Comparison of ENCODE assay signal across 8 cellular contexts in the genomic region with DNA sequence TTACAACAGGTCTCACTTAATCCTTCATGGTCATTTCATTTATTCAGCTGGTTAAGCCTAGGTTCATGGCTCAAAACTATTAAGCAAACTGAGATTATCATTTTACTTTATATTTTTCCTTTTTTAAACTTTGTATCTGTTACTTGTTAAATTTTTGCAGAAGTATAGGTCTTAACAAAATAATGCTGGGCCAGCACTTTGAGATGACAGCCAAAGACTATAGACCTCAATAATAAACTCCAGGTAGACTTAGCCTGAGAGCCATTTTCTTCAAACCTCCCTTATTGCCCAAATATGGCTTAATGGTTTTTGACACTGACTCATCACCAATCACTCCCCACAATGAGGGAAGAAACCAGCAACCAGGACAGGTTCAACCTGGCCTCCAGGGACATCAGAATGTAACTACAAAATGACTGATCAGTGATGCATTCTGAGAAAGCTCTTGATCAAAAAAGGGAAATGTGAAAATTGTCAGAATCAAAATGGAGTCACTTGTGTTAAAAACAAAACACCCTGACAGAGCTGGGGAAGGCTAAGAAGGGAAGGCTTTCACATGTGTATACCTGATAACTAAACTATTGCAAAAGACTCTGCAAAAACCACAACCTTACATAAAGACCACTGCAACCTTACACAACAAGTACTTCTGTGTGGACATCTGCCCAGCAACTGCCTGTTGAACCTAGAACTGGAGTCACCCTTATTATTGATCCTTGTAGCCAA. TPM values are rescaled to one million over a fixed set of nuclear protein-coding genes. Genes with fewer than 3 reads are reported as not detected.
A peak's percentile ranks its signal among the peaks of the same experiment; 100 is the strongest.
DNase-seq lines count a peak whose midpoint lies in the region; ATAC-seq and TF ChIP-seq lines count a peak whose summit lies in the region.

No MANE protein-coding gene starts in this region.

- intact Hi-C loops in ascending aorta (cut with DNase I) = loop anchor here (5.0 kb wide), 2 partner anchors 298 to 1532 kb away; a partner anchor contains a TSS

- H3K9me3 ChIP-seq in Karpas-422 (ENCODE audit: low read length) (no peaks in the 10 kb centered on the region), ascending aorta (no peaks in the 10 kb centered on the region), suprapubic skin (no peaks in the 10 kb centered on the region), WERI-Rb-1 (ENCODE audit: severe bottlenecking) (no peaks in the 10 kb centered on the region)

- TF ChIP-seq CTCF in ascending aorta (IDR thresholded peaks at IDR 0.05) = no peak
- TF ChIP-seq CTCF in suprapubic skin (IDR thresholded peaks at IDR 0.05) = no peak
- TF ChIP-seq CTCF in WERI-Rb-1 (IDR thresholded peaks at IDR 0.05; ENCODE audit: low read depth, low read length) = no peak

- H3K27ac ChIP-seq in Karpas-422 (ENCODE audit: low read length) (no peak overlapping the region), epithelial cell of prostate (peak overlapping the region; percentile 3), ascending aorta (no peak overlapping the region), suprapubic skin (no peak overlapping the region), WERI-Rb-1 (no peak overlapping the region)

- no peak for TF ChIP-seq POLR2A in GM18505 (IDR thresholded peaks at IDR 0.05; ENCODE audit: borderline replicate concordance, extremely low read depth, insufficient read depth, insufficient read length)
- no peak for TF ChIP-seq POLR2A in suprapubic skin (IDR thresholded peaks at IDR 0.05)

- DNase-seq in Karpas-422 (peak; percentile 85), epithelial cell of prostate (ENCODE audit: low read depth, low spot score) (peak; percentile 18), ascending aorta (ENCODE audit: low spot score in 2 of 2) (no peak), NCI-H1092 (lab: John Stamatoyannopoulos, UW) (no peak), suprapubic skin (ENCODE audit: low spot score in 2 of 2) (no peak), WERI-Rb-1 (no peak)

- H3K79me2 ChIP-seq in Karpas-422 (ENCODE audit: low read length) = no peaks in the 10 kb centered on the region

- no peaks in the 10 kb centered on the region for H3K9me2 ChIP-seq in Karpas-422 (replicated peaks; ENCODE audit: insufficient read depth, low read length)

- no peaks in the 10 kb centered on the region for H3K27me3 ChIP-seq in Karpas-422 (ENCODE audit: low read length)
- H3K27me3 ChIP-seq in ascending aorta = no peaks in the 10 kb centered on the region
- no peaks in the 10 kb centered on the region for H3K27me3 ChIP-seq in suprapubic skin
- H3K27me3 ChIP-seq in WERI-Rb-1 (ENCODE audit: insufficient read depth, low read depth, severe bottlenecking) = no peaks in the 10 kb centered on the region

- ATAC-seq in GM18505 (IDR thresholded peaks at IDR 0.05; ENCODE audit: unreplicated experiment) (peak; percentile 42), GM21717 (IDR thresholded peaks at IDR 0.05; ENCODE audit: unreplicated experiment) (peak; percentile 73)

- H3K36me3 ChIP-seq in Karpas-422 (ENCODE audit: insufficient read depth, low read length) (no peaks in the 10 kb centered on the region), ascending aorta (no peaks in the 10 kb centered on the region), suprapubic skin (no peaks in the 10 kb centered on the region), WERI-Rb-1 (no peaks in the 10 kb centered on the region)

- TF ChIP-seq EP300 in suprapubic skin (IDR thresholded peaks at IDR 0.05) = no peak

- peaks cover 51% of the 10 kb centered on the region for H3K4me1 ChIP-seq in Karpas-422 (ENCODE audit: low read length)
- H3K4me1 ChIP-seq in ascending aorta = peaks cover 0 to 8% of the 10 kb centered on the region in 2 donors
- H3K4me1 ChIP-seq in suprapubic skin = peaks cover 19% of the 10 kb centered on the region

- H2AFZ ChIP-seq in Karpas-422 (ENCODE audit: low read length) = peak overlapping the region; percentile 25; the same call in 1 of the 2 replicates

- no peak overlapping the region for H3K9ac ChIP-seq in Karpas-422 (ENCODE audit: low read length)

- peak overlapping the region; percentile 16 for H3K4me2 ChIP-seq in Karpas-422 (ENCODE audit: low read depth, low read length, poor library complexity, severe bottlenecking)

- no peaks in the 10 kb centered on the region for H4K20me1 ChIP-seq in Karpas-422 (ENCODE audit: insufficient read depth, low read depth, low read length)

- no peak overlapping the region for H3K4me3 ChIP-seq in Karpas-422 (ENCODE audit: low read length)
- H3K4me3 ChIP-seq in ascending aorta = no peak overlapping the region
- no peak overlapping the region for H3K4me3 ChIP-seq in suprapubic skin
- no peak overlapping the region for H3K4me3 ChIP-seq in WERI-Rb-1 (ENCODE audit: low read depth, low read length)

RNA-seq across cellular contexts. Expression of a gene that starts 2.1 kb away (rescaled TPM):
- 3.0 and 8.9 TPM in 2 replicates for total RNA-seq in Karpas-422 (2014; rRNA removed; shearing (Covaris generic); ENCODE audit: low replicate concordance)
- total RNA-seq in ascending aorta (140 TPM), suprapubic skin (10 to 100 TPM in 2 of 4 donors, 1 to 10 TPM in 2; 7.1 to 25.4 (median 11.5) TPM)

Comparison
In these comparisons a context has a peak if more than half of its experiments do, and no peak if none do; other contexts are left out.
1. DNase-seq: peak in Karpas-422 (single experiment) and epithelial cell of prostate (single experiment); none in ascending aorta (0 of 2), NCI-H1092 (single experiment), suprapubic skin (0 of 2) and WERI-Rb-1 (single experiment).